ENCODE assay signal across 1 cellular context in the genomic region with DNA sequence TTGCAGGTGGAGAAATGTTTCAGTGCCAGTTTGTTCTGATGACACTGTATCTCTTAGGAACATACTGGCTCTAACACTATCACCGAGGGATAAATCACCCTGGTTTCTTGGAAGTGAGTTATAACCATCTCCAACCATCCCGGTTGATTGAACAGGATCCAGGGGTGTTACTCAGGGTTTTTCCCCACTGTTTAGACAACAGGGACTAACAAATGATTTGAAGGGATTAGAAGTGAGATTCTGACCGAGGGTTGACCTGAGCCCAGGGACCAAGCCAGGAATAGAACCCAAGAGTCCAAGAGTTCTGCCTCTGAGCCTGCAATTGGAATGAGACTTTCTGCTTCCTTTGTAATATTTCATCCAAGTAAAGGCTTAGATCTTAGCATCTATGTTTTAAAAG.
TF ChIP-seq lines count a peak whose summit lies in the region.

No MANE protein-coding gene starts in this region.

TF ChIP-seq in HCT116, 20 proteins besides CTCF, POLR2A, EP300 and RAD21:
- no peak for TF ChIP-seq POLR2AphosphoS5 (IDR thresholded peaks at IDR 0.05; ENCODE audit: low read depth, low read length)
TF ChIP-seq in HCT116: peak in this region for 0.
